In the genomic region with DNA sequence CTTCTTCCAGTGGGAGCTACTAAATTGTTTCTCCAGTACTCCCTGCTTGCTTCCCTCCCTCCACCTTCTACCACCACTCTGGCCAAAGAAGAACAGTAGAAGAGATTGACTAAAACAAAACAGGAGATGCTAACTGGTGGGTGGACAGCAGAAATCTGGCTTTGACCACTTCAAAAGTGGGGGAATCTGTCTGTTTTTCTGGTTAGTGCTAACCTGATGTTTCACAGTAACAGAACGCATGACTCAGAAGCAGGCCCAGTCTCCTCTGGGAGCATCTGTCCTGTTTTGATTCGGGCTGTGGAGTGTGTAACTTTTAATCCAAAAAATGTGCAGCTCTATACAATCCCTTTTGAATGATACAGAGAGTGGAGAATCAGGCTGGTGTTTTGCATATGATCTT, we compare ENCODE assay signal across 11 cellular contexts. TPM values are rescaled to one million over a fixed set of nuclear protein-coding genes. Genes with fewer than 3 reads are reported as not detected.
A peak's percentile ranks its signal among the peaks of the same experiment; 100 is the strongest.
DNase-seq lines count a peak whose midpoint lies in the region; ATAC-seq and TF ChIP-seq lines count a peak whose summit lies in the region.
"Had no signal": no experiment of that assay in that cellular context is flagged by ENCODE, and none has a peak within 500 bp of the region (broad histone marks: within the 10 kb centered on the region; RNA-seq: fewer than 3 reads in every experiment).

No MANE protein-coding gene starts in this region.

- DNase-seq in AG04449 (ENCODE audit: low read depth, low spot score) (peak; percentile 45), adipocyte (ENCODE audit: low read depth) (peak; percentile 87), fibroblast of the aortic adventitia (ENCODE audit: low read depth) (peak; percentile 94), omental fat pad (ENCODE audit: low spot score) (no peak)
- no peak for DNase-seq in effector memory CD8-positive, alpha-beta T cell
- DNase-seq in CD4-positive, alpha-beta T cell: no peak
- DNase-seq in stimulated activated naive CD8-positive, alpha-beta T cell treated with anti-CD3 and anti-CD28 coated beads, Interleukin-15, Interleukin-2, amounts not matched to agents 100 U/mL and 50 U/mL, for 24 hours: no peak
- no peak for DNase-seq in stimulated activated CD4-positive, alpha-beta T cell treated with anti-CD3 and anti-CD28 coated beads, Interleukin-4, amount 100 ng/mL, for 4 hours
- DNase-seq: AML-193, NCI-H1694 treated with DMSO at 0.1 percent for 48 hours had no signal

- H3K27ac Mint-ChIP-seq in effector memory CD8-positive, alpha-beta T cell: no peak overlapping the region
- no peak overlapping the region for H3K27ac Mint-ChIP-seq in CD4-positive, alpha-beta T cell

- peaks cover 3% of the 10 kb centered on the region for H3K36me3 Mint-ChIP-seq in effector memory CD8-positive, alpha-beta T cell (ENCODE audit: insufficient read depth)
- no peaks in the 10 kb centered on the region for H3K36me3 Mint-ChIP-seq in CD4-positive, alpha-beta T cell (ENCODE audit: low read depth)

- no peak overlapping the region for H3K27ac ChIP-seq in CD4-positive, alpha-beta T cell (ENCODE audit: low read depth, low read length)
- H3K27ac ChIP-seq: neutrophil had no signal

- peaks cover 29% of the 10 kb centered on the region for H3K4me1 ChIP-seq in adipocyte (ENCODE audit: control insufficient read depth, insufficient read depth, low read length)

- CTCF ChIA-PET in AG04449 (lab: Yijun Ruan, JAX): interaction anchor here (1.0 to 3.1 kb wide), 3 partner anchors 9 to 57 kb away, joined by 3 to 11 read pairs (median 3); no protein-coding TSS in a partner anchor
- CTCF ChIA-PET in CD4-positive, alpha-beta T cell (lab: Charles Lee): no interaction called here

- H3K9me3 ChIP-seq in adipocyte (ENCODE audit: control insufficient read depth, low read length): no peaks in the 10 kb centered on the region
- no peaks in the 10 kb centered on the region for H3K9me3 ChIP-seq in CD4-positive, alpha-beta T cell (ENCODE audit: control insufficient read depth, low read length)
- H3K9me3 ChIP-seq: neutrophil had no signal

- H3K9ac ChIP-seq in adipocyte (ENCODE audit: low read length): peak overlapping the region; percentile 74

- TF ChIP-seq CTCF in AG04449 (IDR thresholded peaks at IDR 0.05; ENCODE audit: insufficient read depth, low read length, missing control alignments) (no peak), fibroblast of the aortic adventitia (IDR thresholded peaks at IDR 0.05; ENCODE audit: insufficient read depth, low read length) (no peak), omental fat pad (IDR thresholded peaks at IDR 0.05) (no peak)
- TF ChIP-seq CTCF in CD4-positive, alpha-beta T cell (IDR thresholded peaks at IDR 0.05): no peak

- peaks cover 50 to 92% of the 10 kb centered on the region in 2 donors for H3K27me3 Mint-ChIP-seq in effector memory CD8-positive, alpha-beta T cell
- peaks cover 26% of the 10 kb centered on the region for H3K27me3 Mint-ChIP-seq in CD4-positive, alpha-beta T cell

- no peaks in the 10 kb centered on the region for H3K4me1 Mint-ChIP-seq in effector memory CD8-positive, alpha-beta T cell (ENCODE audit: low read depth in 2 of 2)
- no peaks in the 10 kb centered on the region for H3K4me1 Mint-ChIP-seq in CD4-positive, alpha-beta T cell (ENCODE audit: low read depth)

- intact Hi-C loops in CD4-positive, alpha-beta T cell (cut with DNase I, micrococcal nuclease): no loop called here

- H3K4me3 Mint-ChIP-seq in effector memory CD8-positive, alpha-beta T cell: no peak overlapping the region
- no peak overlapping the region for H3K4me3 Mint-ChIP-seq in CD4-positive, alpha-beta T cell

- H3K4me3 ChIP-seq in AG04449 (ENCODE audit: low read depth, low read length) (no peak overlapping the region), adipocyte (ENCODE audit: low read length) (peak overlapping the region; percentile 20), fibroblast of the aortic adventitia (ENCODE audit: low read depth, low read length) (no peak overlapping the region)

- no peaks in the 10 kb centered on the region for H3K9me3 Mint-ChIP-seq in effector memory CD8-positive, alpha-beta T cell
- H3K9me3 Mint-ChIP-seq in CD4-positive, alpha-beta T cell: no peaks in the 10 kb centered on the region

- peak; percentile 23 for ATAC-seq in omental fat pad (ENCODE audit: low FRiP score)
- no peak for ATAC-seq in effector memory CD8-positive, alpha-beta T cell (replicated peaks)
- ATAC-seq in CD4-positive, alpha-beta T cell (ENCODE audit: poor library complexity): no peak
- ATAC-seq in stimulated activated naive CD8-positive, alpha-beta T cell treated with anti-CD3 and anti-CD28 coated beads, Interleukin-15, Interleukin-2, amounts not matched to agents 100 U/mL and 50 U/mL, for 24 hours: no peak

- POLR2A ChIA-PET in AG04449 (lab: Yijun Ruan, JAX): interaction anchor here (1.2 kb wide), 1 partner anchor 32 kb away, joined by 6 read pairs; a partner anchor contains a TSS
- POLR2A ChIA-PET in CD4-positive, alpha-beta T cell (lab: Charles Lee): no interaction called here

- no peaks in the 10 kb centered on the region for H3K27me3 ChIP-seq in adipocyte (replicated peaks; ENCODE audit: control insufficient read depth, insufficient read depth, low read length)
- H3K27me3 ChIP-seq in CD4-positive, alpha-beta T cell (ENCODE audit: control insufficient read depth, insufficient read depth, low read length): peaks cover 8% of the 10 kb centered on the region
- H3K27me3 ChIP-seq: neutrophil had no signal

- no peaks in the 10 kb centered on the region for H3K36me3 ChIP-seq in adipocyte (ENCODE audit: control insufficient read depth, insufficient read depth, low read length, severe bottlenecking)
- H3K36me3 ChIP-seq: neutrophil had no signal

RNA-seq across cellular contexts. Expression of a gene that starts 32.7 kb away (rescaled TPM):
- total RNA-seq in fibroblast of the aortic adventitia (ENCODE audit: low replicate concordance): 2.9 and 8.0 TPM in 2 replicates
- 10 to 100 TPM in 3 of 4 donors, 1 to 10 TPM in 1; 8.9 to 22.9 (median 12.3) TPM for total RNA-seq in omental fat pad
- total RNA-seq in CD4-positive, alpha-beta T cell: 1 to 10 TPM; 1.9 to 2.0 TPM

Comparison
In these comparisons a context has a peak if more than half of its experiments do, and no peak if none do; other contexts are left out.
1. DNase-seq: peak in AG04449 (single experiment), adipocyte (single experiment) and fibroblast of the aortic adventitia (single experiment); none in omental fat pad (single experiment), effector memory CD8-positive, alpha-beta T cell (0 of 3), CD4-positive, alpha-beta T cell (0 of 10), stimulated activated naive CD8-positive, alpha-beta T cell treated with anti-CD3 and anti-CD28 coated beads, Interleukin-15, Interleukin-2, amounts not matched to agents 100 U/mL and 50 U/mL, for 24 hours (single experiment) and stimulated activated CD4-positive, alpha-beta T cell treated with anti-CD3 and anti-CD28 coated beads, Interleukin-4, amount 100 ng/mL, for 4 hours (0 of 2).